9 cellular contexts compared by ENCODE assay signal in the genomic region with DNA sequence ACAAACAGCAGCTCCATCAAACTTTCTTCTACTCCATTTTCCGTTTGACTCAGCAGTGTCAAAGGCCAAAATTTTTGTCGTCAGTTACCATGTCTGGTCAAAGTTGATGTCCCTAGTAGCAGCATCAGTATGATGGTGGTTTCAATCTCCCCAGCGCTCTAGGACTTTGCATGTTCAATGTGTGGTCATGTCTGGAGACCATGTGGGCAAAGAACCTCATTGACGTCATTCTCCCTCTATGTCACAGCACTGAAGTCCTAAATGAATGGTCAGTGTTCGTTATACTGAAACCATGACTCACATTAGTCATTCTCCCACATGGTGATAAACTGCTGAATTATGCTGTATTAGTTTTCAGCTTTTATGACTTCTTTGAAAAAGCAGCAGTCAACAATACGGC. TPM values are rescaled to one million over a fixed set of nuclear protein-coding genes. Genes with fewer than 3 reads are reported as not detected.
A peak's percentile ranks its signal among the peaks of the same experiment; 100 is the strongest.
DNase-seq lines count a peak whose midpoint lies in the region; ATAC-seq and TF ChIP-seq lines count a peak whose summit lies in the region.
"Had no signal": no experiment of that assay in that cellular context is flagged by ENCODE, and none has a peak within 500 bp of the region (broad histone marks: within the 10 kb centered on the region; RNA-seq: fewer than 3 reads in every experiment).

No MANE protein-coding gene starts in this region.

- TF ChIP-seq CTCF in AG04449 (IDR thresholded peaks at IDR 0.05; ENCODE audit: insufficient read depth, low read length, missing control alignments) (no peak), gastroesophageal sphincter (IDR thresholded peaks at IDR 0.05) (no peak)

- intact Hi-C loops in aorta (cut with DNase I): no loop called here

- CTCF ChIA-PET in AG04449 (lab: Yijun Ruan, JAX): interaction anchor here (0.6 to 2.9 kb wide), 5 partner anchors 14 to 80 kb away, joined by 3 to 13 read pairs (median 6); no protein-coding TSS in a partner anchor

- no peak overlapping the region for H3K4me3 ChIP-seq in AG04449 (ENCODE audit: low read depth, low read length)
- H3K4me3 ChIP-seq in gastroesophageal sphincter: no peak overlapping the region
- no peak overlapping the region for H3K4me3 ChIP-seq in aorta (ENCODE audit: low read length in 2 of 2)

- no peaks in the 10 kb centered on the region for H3K4me1 ChIP-seq in gastroesophageal sphincter
- H3K4me1 ChIP-seq in aorta (ENCODE audit: control insufficient read depth in 1 of 2, insufficient read depth in 2 of 2, low read length in 2 of 2): peaks cover 2 to 8% of the 10 kb centered on the region in 2 donors

- WGBS in gastroesophageal sphincter (ENCODE audit: low coverage in 1 of 2), 2 donors: 68 to 83% methylated on average over 6 of the region's 6 CpGs
- 86 to 88% methylated on average over 6 of the region's 6 CpGs for WGBS in aorta, 2 donors

- ATAC-seq in GM19043 (IDR thresholded peaks at IDR 0.05; ENCODE audit: low read depth, unreplicated experiment) (peak; percentile 82), HG03060 (IDR thresholded peaks at IDR 0.05; ENCODE audit: low read depth, unreplicated experiment) (peak; percentile 89), gastroesophageal sphincter (no peak), aorta (ENCODE audit: low FRiP score) (no peak)

- H3K27ac ChIP-seq in gastroesophageal sphincter (no peak overlapping the region), aorta (ENCODE audit: low read depth in 1 of 2, low read length in 2 of 2) (no peak overlapping the region)

- POLR2A ChIA-PET in AG04449 (lab: Yijun Ruan, JAX): no interaction called here

- H3K9me3 ChIP-seq in gastroesophageal sphincter (no peaks in the 10 kb centered on the region), aorta (ENCODE audit: control insufficient read depth, low read length) (no peaks in the 10 kb centered on the region)

- no peak for TF ChIP-seq POLR2A in gastroesophageal sphincter (IDR thresholded peaks at IDR 0.05)

- TF ChIP-seq EP300 in gastroesophageal sphincter (IDR thresholded peaks at IDR 0.05): no peak

- H3K27me3 ChIP-seq in gastroesophageal sphincter: no peaks in the 10 kb centered on the region
- H3K27me3 ChIP-seq in aorta (ENCODE audit: control insufficient read depth in 1 of 2, insufficient read depth in 2 of 2, low read length in 1 of 2): no peaks in the 10 kb centered on the region

- H3K36me3 ChIP-seq in gastroesophageal sphincter (no peaks in the 10 kb centered on the region), aorta (ENCODE audit: control insufficient read depth in 1 of 2, insufficient read depth in 2 of 2, low read length in 1 of 2) (no peaks in the 10 kb centered on the region)

- DNase-seq in AG04449 (ENCODE audit: low read depth, low spot score): peak; percentile 92
- peak; percentile 97 for DNase-seq in amniotic epithelial cell (ENCODE audit: low read depth)
- no peak for DNase-seq in medulla oblongata (ENCODE audit: extremely low spot score)
- DNase-seq in aorta: no peak
- DNase-seq in NCI-H446 treated with DMSO at 0.1 percent for 48 hours (lab: John Stamatoyannopoulos, UW): no peak
- DNase-seq: activated B cell treated with CpG ODN at 0.5 μM for 24 hours had no signal

RNA-seq across cellular contexts. Expression of a gene that starts 23.2 kb away (rescaled TPM):
- total RNA-seq in gastroesophageal sphincter (1 to 10 TPM; 1.4 to 4.2 (median 2.1) TPM), aorta (10 to 100 TPM in 1 of 2 donors, 1 to 10 TPM in 1; 8.7 to 18.6 TPM)
- 1 to 10 TPM; 4.4 to 5.6 TPM for polyA plus RNA-seq in aorta
- total RNA-seq: activated B cell treated with CpG ODN at 0.5 μM for 24 hours had no signal

Comparison
In these comparisons a context has a peak if more than half of its experiments do, and no peak if none do; other contexts are left out.
1. DNase-seq: peak in AG04449 (single experiment) and amniotic epithelial cell (single experiment); none in medulla oblongata (single experiment), aorta (0 of 2) and NCI-H446 treated with DMSO at 0.1 percent for 48 hours (single experiment).
2. ATAC-seq: peak in GM19043 (single experiment) and HG03060 (single experiment); none in gastroesophageal sphincter (single experiment) and aorta (single experiment).